Comparison of ENCODE assay signal across 22 cellular contexts in genomic region chr15:89177116-89177515, GRCh38. TPM values are rescaled to one million over a fixed set of nuclear protein-coding genes. Genes with fewer than 3 reads are reported as not detected.
DNase-seq lines count a peak whose midpoint lies in the region; ATAC-seq and TF ChIP-seq lines count a peak whose summit lies in the region.
"Had no signal": no experiment of that assay in that cellular context is flagged by ENCODE, and none has a peak within 500 bp of the region (broad histone marks: within the 10 kb centered on the region; RNA-seq: fewer than 3 reads in every experiment).

No MANE protein-coding gene starts in this region.

- peaks cover 59% of the 10 kb centered on the region for H3K36me3 Mint-ChIP-seq in activated T-helper 17 cell treated with anti-CD3 and anti-CD28 coated beads, Interleukin-2, amount 50 U/mL, for 72 hours (ENCODE audit: low read depth)
- peaks cover 6% of the 10 kb centered on the region for H3K36me3 Mint-ChIP-seq in effector memory CD8-positive, alpha-beta T cell (ENCODE audit: insufficient read depth)

- no peaks in the 10 kb centered on the region for H3K9me3 Mint-ChIP-seq in activated T-helper 17 cell treated with anti-CD3 and anti-CD28 coated beads, Interleukin-2, amount 50 U/mL, for 72 hours
- no peaks in the 10 kb centered on the region for H3K9me3 Mint-ChIP-seq in effector memory CD8-positive, alpha-beta T cell
- H3K9me3 Mint-ChIP-seq: neural crest cell had no signal

- H3K79me2 ChIP-seq in GM23248 (ENCODE audit: insufficient read depth), result no peaks in the 10 kb centered on the region
- no peaks in the 10 kb centered on the region for H3K79me2 ChIP-seq in osteoblast (ENCODE audit: insufficient read depth, low read length)

- 94% methylated on average over 12 of the region's 12 CpGs for WGBS in GM23248 (ENCODE audit: low coverage in 1 of 2, low lambda C conversion rate in 2 of 2, missing lambda C conversion rate in 2 of 2), 2 experiments

- no peaks in the 10 kb centered on the region for H3F3A ChIP-seq in GM23248 (ENCODE audit: insufficient read depth)

- H3K4me1 ChIP-seq in GM23248 (ENCODE audit: insufficient read depth) (no peaks in the 10 kb centered on the region; the same call in 1 of the 2 replicates), osteoblast (ENCODE audit: insufficient read depth, low read length) (peaks cover 23% of the 10 kb centered on the region)

- in situ Hi-C loops in GM23248 (cut with MboI), result loop anchor here (10.0 to 25.0 kb wide), 2 partner anchors 272 to 515 kb away; no protein-coding TSS in a partner anchor

- no peaks in the 10 kb centered on the region for H3K27me3 Mint-ChIP-seq in activated T-helper 17 cell treated with anti-CD3 and anti-CD28 coated beads, Interleukin-2, amount 50 U/mL, for 72 hours
- no peaks in the 10 kb centered on the region for H3K27me3 Mint-ChIP-seq in effector memory CD8-positive, alpha-beta T cell
- H3K27me3 Mint-ChIP-seq: activated naive CD8-positive, alpha-beta T cell had no signal

- H3K4me2 ChIP-seq in GM23248 (ENCODE audit: unreplicated experiment), result no peak overlapping the region
- no peak overlapping the region for H3K4me2 ChIP-seq in osteoblast (ENCODE audit: insufficient read depth, low read length)

- H3K27ac ChIP-seq in GM23248 (no peak overlapping the region), osteoblast (ENCODE audit: low read depth, low read length) (peak overlapping the region; percentile 54)
- H3K27ac ChIP-seq: thyroid gland had no signal

- H3K27ac Mint-ChIP-seq in activated T-helper 17 cell treated with anti-CD3 and anti-CD28 coated beads, Interleukin-2, amount 50 U/mL, for 72 hours, result peak overlapping the region; percentile 96
- H3K27ac Mint-ChIP-seq in effector memory CD8-positive, alpha-beta T cell, result peak overlapping the region; percentile 23 to 77

- DNase-seq in GM23248 (no peak), osteoblast (ENCODE audit: insufficient read length, low spot score, missing footprints) (no peak)
- no peak for DNase-seq in effector memory CD8-positive, alpha-beta T cell
- no peak for DNase-seq in activated CD8-positive, alpha-beta memory T cell treated with anti-CD3 and anti-CD28 coated beads, Interleukin-2, amount 50 U/mL, for 4 hours
- no peak for DNase-seq in stimulated activated CD4-positive, alpha-beta T cell treated with anti-CD3 and anti-CD28 coated beads, Interleukin-4, amount 100 ng/mL, for 24 hours
- DNase-seq: DMS 273 treated with DMSO at 0.1 percent for 48 hours, esophagus squamous epithelium had no signal

- peak overlapping the region; percentile 23; the same call in 1 of the 2 replicates for H3K9ac ChIP-seq in GM23248

- TF ChIP-seq CTCF in osteoblast (IDR thresholded peaks at IDR 0.05; ENCODE audit: extremely low read depth, low read depth, low read length), result no peak

- H3K36me3 ChIP-seq in GM23248 (ENCODE audit: low read depth) (no peaks in the 10 kb centered on the region), osteoblast (ENCODE audit: insufficient read depth, low read length) (peaks cover 34% of the 10 kb centered on the region)

- H3K9me3 ChIP-seq in GM23248 (ENCODE audit: low read depth) (no peaks in the 10 kb centered on the region), osteoblast (ENCODE audit: low read depth, low read length) (no peaks in the 10 kb centered on the region)
- H3K9me3 ChIP-seq: esophagus squamous epithelium, stomach, thyroid gland had no signal

- H3K4me3 Mint-ChIP-seq in activated T-helper 17 cell treated with anti-CD3 and anti-CD28 coated beads, Interleukin-2, amount 50 U/mL, for 72 hours, result no peak overlapping the region
- H3K4me3 Mint-ChIP-seq in effector memory CD8-positive, alpha-beta T cell, result no peak overlapping the region
- H3K4me3 Mint-ChIP-seq: activated naive CD8-positive, alpha-beta T cell; neural crest cell had no signal

- no peaks in the 10 kb centered on the region for H3K9me2 ChIP-seq in GM23248 (ENCODE audit: insufficient read depth)

- no peak for ATAC-seq in activated T-helper 17 cell treated with anti-CD3 and anti-CD28 coated beads, Interleukin-2, amount 50 U/mL, for 72 hours (replicated peaks)
- ATAC-seq in effector memory CD8-positive, alpha-beta T cell (replicated peaks), result no peak
- no peak for ATAC-seq in GM21717 (IDR thresholded peaks at IDR 0.05; ENCODE audit: unreplicated experiment)

- H3K4me3 ChIP-seq in GM23248 (no peak overlapping the region), osteoblast (ENCODE audit: insufficient read depth, low read length) (no peak overlapping the region)
- H3K4me3 ChIP-seq: esophagus squamous epithelium, stomach, thyroid gland had no signal

- H2AFZ ChIP-seq in GM23248, result no peak overlapping the region
- H2AFZ ChIP-seq in osteoblast (ENCODE audit: low read length), result no peak overlapping the region

- H4K20me1 ChIP-seq in GM23248 (ENCODE audit: insufficient read depth) (no peaks in the 10 kb centered on the region), osteoblast (ENCODE audit: insufficient read depth, low read length) (peaks cover 5% of the 10 kb centered on the region)

- peaks cover 22% of the 10 kb centered on the region for H3K4me1 Mint-ChIP-seq in activated T-helper 17 cell treated with anti-CD3 and anti-CD28 coated beads, Interleukin-2, amount 50 U/mL, for 72 hours
- H3K4me1 Mint-ChIP-seq in effector memory CD8-positive, alpha-beta T cell (ENCODE audit: low read depth in 2 of 2), result peaks cover 3 to 6% of the 10 kb centered on the region in 2 donors

- H3K27me3 ChIP-seq in GM23248 (replicated peaks; ENCODE audit: insufficient read depth), result no peaks in the 10 kb centered on the region
- H3K27me3 ChIP-seq in osteoblast (ENCODE audit: insufficient read depth, low read length), result no peaks in the 10 kb centered on the region
- H3K27me3 ChIP-seq: esophagus squamous epithelium, stomach, thyroid gland had no signal

RNA-seq across cellular contexts. Expression of gene RLBP1, which starts 44.3 kb away (rescaled TPM):
- total RNA-seq in GM23248 (2014; rRNA removed; shearing (Covaris generic)), result not detected in 2 replicates
- not detected in 2 replicates for polyA plus RNA-seq in GM23248 (2016; fragmentation: Nextera tagmentation; extraction: Ambion mirVana)
- total RNA-seq in activated T-helper 17 cell treated with anti-CD3 and anti-CD28 coated beads, Interleukin-2, amount 50 U/mL, for 72 hours, result not detected
- under 0.01 TPM in 2 replicates for total RNA-seq in osteoblast
- total RNA-seq: dermis blood vessel endothelial cell, esophagus squamous epithelium, H7, HepG2, lung microvascular endothelial cell, PC-3, posterior vena cava, sciatic nerve, thyroid gland had no signal
- polyA plus RNA-seq: AG04450, BJ had no signal
